Comparison of ENCODE assay signal across 29 cellular contexts in genomic region chr1:36652011-36652410, GRCh38.
"Had no signal": no experiment of that assay in that cellular context is flagged by ENCODE, and none has a peak within 500 bp of the region (broad histone marks: within the 10 kb centered on the region; RNA-seq: fewer than 3 reads in every experiment).

No MANE protein-coding gene starts in this region.

- H3K9me3 ChIP-seq: SJCRH30 had no signal

- H3K9me3 Mint-ChIP-seq: activated CD4-positive, alpha-beta memory T cell treated with anti-CD3 and anti-CD28 coated beads, Interleukin-2, amount 10 ng/mL, durations not matched to agents 7 days and 5 days; activated naive CD4-positive, alpha-beta T cell treated with anti-CD3 and anti-CD28 coated beads for 36 hours; activated naive CD8-positive, alpha-beta T cell treated with anti-CD3 and anti-CD28 coated beads for 36 hours; central memory CD8-positive, alpha-beta T cell had no signal

- H3K4me3 ChIP-seq: SJCRH30, SK-N-MC had no signal

- H3K36me3 ChIP-seq: brain microvascular endothelial cell, SJCRH30, WERI-Rb-1 had no signal

- DNase-seq: activated CD4-positive, alpha-beta memory T cell treated with anti-CD3 and anti-CD28 coated beads, Interleukin-2, amount 10 ng/mL, durations not matched to agents 7 days and 5 days; activated CD4-positive, alpha-beta T cell treated with anti-CD3 and anti-CD28 coated beads for 1 hour; activated CD4-positive, alpha-beta T cell treated with anti-CD3 and anti-CD28 coated beads for 48 hours; activated CD4-positive, CD25-positive, alpha-beta regulatory T cell; activated CD8-positive, alpha-beta memory T cell treated with anti-CD3 and anti-CD28 coated beads for 24 hours; activated CD8-positive, alpha-beta memory T cell treated with anti-CD3 and anti-CD28 coated beads, Interleukin-2, amount 10 ng/mL, durations not matched to agents 7 days and 5 days; activated CD8-positive, alpha-beta memory T cell treated with anti-CD3 and anti-CD28 coated beads, Interleukin-2, amount 50 U/mL, for 48 hours; activated gamma-delta T cell; activated naive CD4-positive, alpha-beta T cell treated with anti-CD3 and anti-CD28 coated beads for 36 hours; activated naive CD8-positive, alpha-beta T cell treated with anti-CD3 and anti-CD28 coated beads for 36 hours; activated T-cell treated with anti-CD3 and anti-CD28 coated beads, Interleukin-2, amount 50 U/mL, for 48 hours; amniotic stem cell; brain microvascular endothelial cell; Kasumi-1; KBM-7; MM.1S; NCI-H1092; NCI-H1436 treated with DMSO at 0.1 percent for 48 hours; NCI-H1694 treated with DMSO at 0.1 percent for 48 hours; NCI-H345; NCI-H526 treated with DMSO at 0.1 percent for 48 hours; NCI-H82; OCI-M1; Right ventricle myocardium superior; SJCRH30; T1000; WERI-Rb-1 had no signal

- H3K27ac Mint-ChIP-seq: activated CD4-positive, alpha-beta memory T cell treated with anti-CD3 and anti-CD28 coated beads, Interleukin-2, amount 10 ng/mL, durations not matched to agents 7 days and 5 days; activated CD8-positive, alpha-beta memory T cell treated with anti-CD3 and anti-CD28 coated beads, Interleukin-2, amount 10 ng/mL, durations not matched to agents 7 days and 5 days; activated naive CD4-positive, alpha-beta T cell treated with anti-CD3 and anti-CD28 coated beads for 36 hours; activated naive CD8-positive, alpha-beta T cell treated with anti-CD3 and anti-CD28 coated beads for 36 hours had no signal

- H3K27me3 ChIP-seq: brain microvascular endothelial cell had no signal

- ATAC-seq: activated CD8-positive, alpha-beta memory T cell treated with anti-CD3 and anti-CD28 coated beads, Interleukin-2, amount 10 ng/mL, durations not matched to agents 7 days and 5 days had no signal

- H3K36me3 Mint-ChIP-seq: activated CD8-positive, alpha-beta memory T cell treated with anti-CD3 and anti-CD28 coated beads, Interleukin-2, amount 10 ng/mL, durations not matched to agents 7 days and 5 days; activated naive CD8-positive, alpha-beta T cell treated with anti-CD3 and anti-CD28 coated beads for 36 hours had no signal

- H3K4me1 ChIP-seq: SJCRH30 had no signal

- H3K27ac ChIP-seq: brain microvascular endothelial cell, SJCRH30, SK-N-MC, WERI-Rb-1 had no signal
